ENCODE assay signal across 8 cellular contexts in genomic region chr18:3596324-3597158, GRCh38.
A peak's percentile ranks its signal among the peaks of the same experiment; 100 is the strongest.
DNase-seq lines count a peak whose midpoint lies in the region; ATAC-seq, FAIRE-seq and TF ChIP-seq lines count a peak whose summit lies in the region.

No MANE protein-coding gene starts in this region.

- peaks cover 43% of the 10 kb centered on the region for H3K4me1 ChIP-seq in Caco-2

- peak overlapping the region; percentile 32 for H3K4me3 Mint-ChIP-seq in Caco-2 (ENCODE audit: unreplicated experiment)

- CTCF ChIA-PET in Caco-2 (lab: Charles Lee), result interaction anchor here (0.6 to 3.1 kb wide), 2 partner anchors 69 to 70 kb away, joined by 3 to 72 read pairs; no protein-coding TSS in a partner anchor

- TF ChIP-seq CTCF in Caco-2 (IDR thresholded peaks at IDR 0.05; ENCODE audit: insufficient read depth in 1 of 2, low read depth in 1 of 2, low read length in 1 of 2, severe bottlenecking in 1 of 2, unreplicated experiment in 1 of 2), result peak in 1 of 2 experiments; percentile 22
- no peak for TF ChIP-seq CTCF in fibroblast of the aortic adventitia (IDR thresholded peaks at IDR 0.05; ENCODE audit: insufficient read depth, low read length)

- no peak overlapping the region for H3K4me3 ChIP-seq in Caco-2 (ENCODE audit: low read depth, low read length)
- peak overlapping the region; percentile 57 for H3K4me3 ChIP-seq in fibroblast of the aortic adventitia (ENCODE audit: low read depth, low read length)

- H3K27me3 ChIP-seq in Caco-2 (replicated peaks; ENCODE audit: control insufficient read depth, insufficient read depth, low read length), result no peaks in the 10 kb centered on the region

- peak overlapping the region; percentile 87 for H3K27ac Mint-ChIP-seq in Caco-2 (ENCODE audit: unreplicated experiment)

- H3K27me3 Mint-ChIP-seq in Caco-2 (ENCODE audit: insufficient read depth, unreplicated experiment), result no peaks in the 10 kb centered on the region

- no peak for FAIRE-seq in H54 (lab: Jason Lieb, UNC)

- BruUV-seq in Caco-2 (replicated peaks; lab: Mats Ljungman, UMichigan), result no TSS peak

- POLR2A ChIA-PET in Caco-2 (lab: Charles Lee), result no interaction called here

- H3K9me3 Mint-ChIP-seq in Caco-2 (ENCODE audit: unreplicated experiment), result no peaks in the 10 kb centered on the region

- H3K9me3 ChIP-seq in Caco-2, result no peaks in the 10 kb centered on the region

- no peak for TF ChIP-seq POLR2A in H54 (IDR thresholded peaks at IDR 0.05; ENCODE audit: low read depth, low read length)

- ATAC-seq in GM21723 (IDR thresholded peaks at IDR 0.05; ENCODE audit: unreplicated experiment) (peak; percentile 34), GM21619 (IDR thresholded peaks at IDR 0.05; ENCODE audit: unreplicated experiment) (no peak)

- peaks cover 20% of the 10 kb centered on the region for H3K36me3 Mint-ChIP-seq in Caco-2 (ENCODE audit: insufficient read depth, unreplicated experiment)

- intact Hi-C loops in Caco-2 (cut with micrococcal nuclease; ENCODE audit: unreplicated experiment), result no loop called here

- no peaks in the 10 kb centered on the region for H3K36me3 ChIP-seq in Caco-2 (ENCODE audit: control insufficient read depth, insufficient read depth, low read length)

- DNase-seq in Caco-2, result peak; percentile 41 to 57
- DNase-seq in NCI-H2196 treated with DMSO at 0.1 percent for 48 hours (lab: John Stamatoyannopoulos, UW; ENCODE audit: unreplicated experiment), result peak; percentile 88
- DNase-seq in activated T-cell treated with anti-CD3 and anti-CD28 coated beads, Interleukin-2, amount 50 U/mL, for 1 hour, result peak; percentile 44
- DNase-seq in fibroblast of the aortic adventitia (ENCODE audit: low read depth), result no peak
- DNase-seq in occipital lobe (lab: John Stamatoyannopoulos, UW), result peak; percentile 10
- no peak for DNase-seq in H54 (ENCODE audit: insufficient read length, low spot score)

- peaks cover 47% of the 10 kb centered on the region for H3K4me1 Mint-ChIP-seq in Caco-2 (ENCODE audit: low read depth, unreplicated experiment)

Comparison
In these comparisons a context has a peak if more than half of its experiments do, and no peak if none do; other contexts are left out.
1. DNase-seq: peak in Caco-2 (2 of 2), NCI-H2196 treated with DMSO at 0.1 percent for 48 hours (single experiment), activated T-cell treated with anti-CD3 and anti-CD28 coated beads, Interleukin-2, amount 50 U/mL, for 1 hour (single experiment) and occipital lobe (single experiment); none in fibroblast of the aortic adventitia (single experiment) and H54 (single experiment).